In genomic region chr10:83734278-83734677, GRCh38 we compare ENCODE assay signal across 36 cellular contexts.
DNase-seq lines count a peak whose midpoint lies in the region; ATAC-seq, FAIRE-seq and TF ChIP-seq lines count a peak whose summit lies in the region.
"Had no signal": no experiment of that assay in that cellular context is flagged by ENCODE, and none has a peak within 500 bp of the region (broad histone marks: within the 10 kb centered on the region; RNA-seq: fewer than 3 reads in every experiment).

No MANE protein-coding gene starts in this region.

- H3K4me2 ChIP-seq in GM12878 (ENCODE audit: control insufficient read depth, insufficient read depth): no peak overlapping the region
- H3K4me2 ChIP-seq: A549; BLaER1; BLaER1 treated with 17β-estradiol and CSF1 and Interleukin-3, amounts not matched to agents 10 nM and 100 nM had no signal

- H3K4me3 ChIP-seq in HEK293 (ENCODE audit: low read depth, low read length): no peak overlapping the region
- H3K4me3 ChIP-seq in GM12878: no peak overlapping the region
- H3K4me3 ChIP-seq: A549; BLaER1; BLaER1 treated with 17β-estradiol and CSF1 and Interleukin-3, amounts not matched to agents 10 nM and 100 nM had no signal

- TF ChIP-seq EP300 in GM12878 (IDR thresholded peaks at IDR 0.05; ENCODE audit: borderline replicate concordance in 1 of 2, control insufficient read depth in 1 of 2, low read depth in 2 of 2, low read length in 2 of 2): no peak

- RAD21 ChIA-PET in GM12878 (lab: Charles Lee; ENCODE audit: unreplicated experiment): no interaction called here

- H3K4me1 ChIP-seq in HEK293 (ENCODE audit: control insufficient read depth, insufficient read depth, low read length) (no peaks in the 10 kb centered on the region), GM12878 (ENCODE audit: control insufficient read depth, insufficient read depth, low read length) (no peaks in the 10 kb centered on the region)
- H3K4me1 ChIP-seq: A549; BE2C; BLaER1; BLaER1 treated with 17β-estradiol and CSF1 and Interleukin-3, amounts not matched to agents 10 nM and 100 nM; Caco-2 had no signal

- H3K27ac ChIP-seq in HEK293 (ENCODE audit: extremely low read depth, low read depth, low read length) (no peak overlapping the region), GM12878 (ENCODE audit: control insufficient read depth, insufficient read depth) (no peak overlapping the region)
- H3K27ac ChIP-seq: 22Rv1; A549; BLaER1; BLaER1 treated with 17β-estradiol and CSF1 and Interleukin-3, amounts not matched to agents 10 nM and 100 nM; C4-2B had no signal

- intact Hi-C loops in GM12878 (cut with micrococcal nuclease; ENCODE audit: unreplicated experiment): no loop called here

- no peaks in the 10 kb centered on the region for H3K36me3 ChIP-seq in HEK293 (ENCODE audit: control insufficient read depth in 2 of 2, insufficient read depth in 1 of 2, low read length in 2 of 2)
- H3K36me3 ChIP-seq in GM12878 (ENCODE audit: control insufficient read depth in 2 of 2, insufficient read depth in 2 of 2, low read length in 1 of 2): no peaks in the 10 kb centered on the region
- H3K36me3 ChIP-seq: BE2C; BLaER1; BLaER1 treated with 17β-estradiol and CSF1 and Interleukin-3, amounts not matched to agents 10 nM and 100 nM had no signal

- no peak overlapping the region for H3K9ac ChIP-seq in GM12878 (ENCODE audit: control insufficient read depth, insufficient read depth, low read length)
- H3K9ac ChIP-seq: BLaER1; BLaER1 treated with 17β-estradiol and CSF1 and Interleukin-3, amounts not matched to agents 10 nM and 100 nM had no signal

- no peak for TF ChIP-seq RAD21 in GM12878 (IDR thresholded peaks at IDR 0.05; ENCODE audit: insufficient read depth, low read depth, low read length)

- no TSS peak for BruUV-seq in GM12878 (replicated peaks; lab: Mats Ljungman, UMichigan)

- no peaks in the 10 kb centered on the region for H4K20me1 ChIP-seq in GM12878 (ENCODE audit: control insufficient read depth, insufficient read depth)
- H4K20me1 ChIP-seq: BLaER1; BLaER1 treated with 17β-estradiol and CSF1 and Interleukin-3, amounts not matched to agents 10 nM and 100 nM had no signal

- TF ChIP-seq POLR2A in GM12878 (IDR thresholded peaks at IDR 0.05; ENCODE audit: low read depth, low read length): no peak

- DNase-seq in DMS53 (lab: John Stamatoyannopoulos, UW) (peak; percentile 2), DMS53 treated with DMSO at 0.1 percent for 48 hours (lab: John Stamatoyannopoulos, UW; ENCODE audit: unreplicated experiment) (no peak), amniotic epithelial cell (ENCODE audit: low read depth) (peak; percentile 7), GM12878 (ENCODE audit: low read depth, low spot score) (no peak), SKM-1 treated with dmso at 0.1 percent for 144 hours (lab: John Stamatoyannopoulos, UW; ENCODE audit: unreplicated experiment) (no peak), T-cell (no peak), NCI-H524 treated with DMSO at 0.1 percent for 48 hours (lab: John Stamatoyannopoulos, UW) (no peak)
- DNase-seq: 8988T; ACHN; AML-193; BE2C; C1 segment of cervical spinal cord; Caco-2; Calu3; CD4-positive, alpha-beta memory T cell; CD4-positive, alpha-beta T cell; CD4-positive, CD25-positive, alpha-beta regulatory T cell; CD8-positive, alpha-beta memory T cell; CD8-positive, alpha-beta T cell; COR-L47; DMS 273 treated with DMSO at 0.1 percent for 48 hours; DMS153; DMS79; DMS79 treated with DMSO at 0.1 percent for 48 hours; DND-41; EL had no signal

- no peaks in the 10 kb centered on the region for H3K36me3 Mint-ChIP-seq in T-cell
- H3K36me3 Mint-ChIP-seq: CD14-positive monocyte; CD4-positive, alpha-beta memory T cell; CD4-positive, CD25-positive, alpha-beta regulatory T cell; CD8-positive, alpha-beta memory T cell; CD8-positive, alpha-beta T cell had no signal

- POLR2A ChIA-PET in HEK293 (lab: Yijun Ruan, JAX) (no interaction called here), GM12878 (lab: Charles Lee) (no interaction called here), T-cell (lab: Charles Lee) (no interaction called here)

- TF ChIP-seq CTCF in HEK293 (tag by site-specific recombination; IDR thresholded peaks at IDR 0.05): no peak
- TF ChIP-seq CTCF in GM12878 (IDR thresholded peaks at IDR 0.05 in 2 of 3, conservative IDR thresholded peaks at IDR 0.05 in 1 of 3; ENCODE audit: control insufficient read depth in 2 of 3, extremely low read depth in 1 of 3, insufficient read depth in 1 of 3, low read depth in 3 of 3, low read length in 3 of 3): no peak

- SMC1A ChIA-PET in GM12878 (lab: Charles Lee; ENCODE audit: uncharacterized antibody, unreplicated experiment): no interaction called here

- no peak overlapping the region for H2AFZ ChIP-seq in GM12878 (ENCODE audit: control insufficient read depth, low read depth, low read length)

- H3K4me3 Mint-ChIP-seq in T-cell: no peak overlapping the region
- H3K4me3 Mint-ChIP-seq: B cell; CD14-positive monocyte; CD4-positive, alpha-beta memory T cell; CD4-positive, alpha-beta T cell; CD4-positive, CD25-positive, alpha-beta regulatory T cell; CD8-positive, alpha-beta memory T cell; CD8-positive, alpha-beta T cell had no signal

- no peaks in the 10 kb centered on the region for H3K27me3 Mint-ChIP-seq in T-cell
- H3K27me3 Mint-ChIP-seq: B cell; CD4-positive, alpha-beta T cell; CD4-positive, CD25-positive, alpha-beta regulatory T cell had no signal

- H3K9me3 ChIP-seq in HEK293 (ENCODE audit: control insufficient read depth, insufficient read depth, low read depth, low read length) (no peaks in the 10 kb centered on the region), GM12878 (replicated peaks; ENCODE audit: control insufficient read depth, insufficient read depth, low read length) (peaks cover 2% of the 10 kb centered on the region; the same call in 1 of the 3 replicates)
- H3K9me3 ChIP-seq: A549, BE2C, Caco-2 had no signal

- H3K4me1 Mint-ChIP-seq in T-cell: no peaks in the 10 kb centered on the region
- H3K4me1 Mint-ChIP-seq: B cell; CD14-positive monocyte; CD4-positive, alpha-beta memory T cell; CD4-positive, CD25-positive, alpha-beta regulatory T cell; CD8-positive, alpha-beta memory T cell had no signal

- peaks cover 7 to 31% (median 29%) of the 10 kb centered on the region in 3 donors for H3K9me3 Mint-ChIP-seq in T-cell

- in situ Hi-C loops in GM12878 (cut with MboI): no loop called here

- no peak overlapping the region for H3K27ac Mint-ChIP-seq in T-cell
- H3K27ac Mint-ChIP-seq: B cell; CD14-positive monocyte; CD4-positive, alpha-beta memory T cell; CD4-positive, alpha-beta T cell; CD4-positive, CD25-positive, alpha-beta regulatory T cell; CD8-positive, alpha-beta memory T cell; CD8-positive, alpha-beta T cell had no signal

- H3K27me3 ChIP-seq in GM12878 (replicated peaks in 1 of 2; ENCODE audit: control insufficient read depth in 2 of 2, insufficient read depth in 2 of 2, low read length in 1 of 2): no peaks in the 10 kb centered on the region
- H3K27me3 ChIP-seq: BE2C; BLaER1; BLaER1 treated with 17β-estradiol and CSF1 and Interleukin-3, amounts not matched to agents 10 nM and 100 nM had no signal

- CTCF ChIA-PET in HEK293 (lab: Yijun Ruan, JAX) (no interaction called here), GM12878 (lab: Yijun Ruan, JAX) (no interaction called here), T-cell (lab: Charles Lee) (no interaction called here)

- ATAC-seq in GM12878: no peak
- no peak for ATAC-seq in T-cell (replicated peaks in 1 of 4)
- ATAC-seq: A549; CD8-positive, alpha-beta T cell had no signal

- FAIRE-seq in GM12878 (lab: Jason Lieb, UNC): no peak
- FAIRE-seq: A204.1, A549, D721Med had no signal

- H3K79me2 ChIP-seq in GM12878 (ENCODE audit: control insufficient read depth, insufficient read depth, low read length): no peaks in the 10 kb centered on the region

TF ChIP-seq in HEK293, 187 proteins besides CTCF, POLR2A, EP300 and RAD21:
- TF ChIP-seq SETDB1 (IDR thresholded peaks at IDR 0.05; ENCODE audit: insufficient read length, low read length) (peak; percentile 94), ZNF623 (tag by site-specific recombination; IDR thresholded peaks at IDR 0.05) (no peak)

TF ChIP-seq in GM12878, 131 proteins besides CTCF, POLR2A, EP300 and RAD21 (continues in another document):
- TF ChIP-seq CHD1 (IDR thresholded peaks at IDR 0.05; ENCODE audit: low read depth, low read length) (no peak), NKRF (conservative IDR thresholded peaks at IDR 0.05) (no peak), BRCA1 (IDR thresholded peaks at IDR 0.05; ENCODE audit: low read depth, low read length) (no peak), SP1 (IDR thresholded peaks at IDR 0.05; ENCODE audit: low read depth, low read length) (no peak), TCF12 (IDR thresholded peaks at IDR 0.05; ENCODE audit: low read depth, low read length) (no peak), E4F1 (IDR thresholded peaks at IDR 0.05; ENCODE audit: borderline replicate concordance, partially characterized antibody) (no peak)

Comparison
In these comparisons a context has a peak if more than half of its experiments do, and no peak if none do; other contexts are left out.
1. DNase-seq: peak in DMS53 (single experiment) and amniotic epithelial cell (single experiment); none in DMS53 treated with DMSO at 0.1 percent for 48 hours (single experiment), GM12878 (single experiment), SKM-1 treated with dmso at 0.1 percent for 144 hours (single experiment), T-cell (0 of 34) and NCI-H524 treated with DMSO at 0.1 percent for 48 hours (single experiment).